8 cellular contexts compared by ENCODE assay signal in the genomic region with DNA sequence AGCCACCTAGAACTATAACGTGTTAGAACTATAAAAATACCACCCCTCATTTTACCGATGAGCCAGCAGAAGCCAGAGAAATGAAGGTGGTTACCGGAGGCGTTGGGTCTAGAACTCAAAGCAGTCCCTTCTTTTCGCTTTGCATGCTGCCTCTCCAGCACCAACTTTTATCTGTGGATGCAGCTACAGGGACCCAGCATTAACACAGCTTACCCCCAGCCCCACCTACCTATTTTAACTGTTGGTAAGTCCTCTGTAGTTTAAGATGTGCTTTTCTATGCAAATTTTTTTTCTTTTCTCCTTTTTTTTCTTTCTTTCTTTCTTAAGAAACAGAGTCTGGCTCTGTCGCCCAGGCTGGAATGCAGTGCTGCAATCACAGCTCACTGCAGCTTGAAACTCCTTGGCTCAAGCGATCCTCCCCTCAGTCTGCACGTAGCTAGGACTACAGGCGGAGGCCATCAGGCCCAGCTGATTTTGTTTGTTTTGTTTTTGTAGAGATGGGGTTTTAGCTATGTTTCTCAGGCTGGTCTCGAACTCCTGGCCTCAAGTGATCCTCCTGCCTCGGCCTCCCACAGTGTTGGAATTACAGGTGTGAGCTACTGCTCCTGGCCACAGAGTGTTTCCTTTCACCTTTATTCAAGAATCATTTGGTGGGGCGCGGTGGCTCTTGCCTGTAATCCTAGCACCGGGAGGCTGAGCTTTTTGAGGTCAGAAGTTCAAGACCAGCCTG. TPM values are rescaled to one million over a fixed set of nuclear protein-coding genes. Genes with fewer than 3 reads are reported as not detected.
DNase-seq lines count a peak whose midpoint lies in the region; TF ChIP-seq lines count a peak whose summit lies in the region.

No MANE protein-coding gene starts in this region.

- TF ChIP-seq CTCF in MCF 10A (IDR thresholded peaks at IDR 0.05; ENCODE audit: unreplicated experiment) = no peak

- H3K4me3 ChIP-seq in HAP-1 = peak overlapping the region; percentile 70

- peaks cover 14% of the 10 kb centered on the region for H3K4me1 Mint-ChIP-seq in MCF 10A (ENCODE audit: insufficient read depth, unreplicated experiment)

- peak overlapping the region; percentile 94 for H3K27ac ChIP-seq in temporal lobe (ENCODE audit: low read depth, low read length)

- no peaks in the 10 kb centered on the region for H3K27me3 Mint-ChIP-seq in MCF 10A (ENCODE audit: insufficient read depth, unreplicated experiment)

- no TSS peak for BruUV-seq in MCF 10A (replicated peaks; lab: Mats Ljungman, UMichigan)

- intact Hi-C loops in MCF 10A (cut with micrococcal nuclease) = loop anchor here (2.0 kb wide), 1 partner anchor 47 kb away; the partner anchor contains the start of gene CCNC

- no peaks in the 10 kb centered on the region for H3K27me3 ChIP-seq in HAP-1 (ENCODE audit: low read depth)

- no peaks in the 10 kb centered on the region for H3K9me3 Mint-ChIP-seq in MCF 10A (ENCODE audit: unreplicated experiment)

- no peaks in the 10 kb centered on the region for H3K36me3 ChIP-seq in HAP-1 (replicated peaks)

- DNase-seq in NCI-H82 (lab: John Stamatoyannopoulos, UW) (peak; percentile 68), NCI-H82 treated with DMSO at 0.1 percent for 48 hours (lab: John Stamatoyannopoulos, UW; ENCODE audit: unreplicated experiment) (no peak), HAP-1 (ENCODE audit: low spot score in 2 of 2) (peak; percentile 51 to 55), M059J (ENCODE audit: low read depth) (peak; percentile 22), MCF 10A (ENCODE audit: unreplicated experiment) (no peak), kidney tubule cell (ENCODE audit: low spot score) (peak; percentile 63)
- DNase-seq in stimulated activated CD4-positive, alpha-beta T cell treated with anti-CD3 and anti-CD28 coated beads, Interleukin-1b, Interleukin-23, amount 100 ng/mL, for 48 hours = no peak

- POLR2A ChIA-PET in MCF 10A (lab: Yijun Ruan, JAX) = interaction anchor here (0.8 to 3.3 kb wide), 7 partner anchors 13 to 224 kb away, joined by 3 to 38 read pairs (median 4); partner anchors contain the start of genes CCNC and PNISR

- in situ Hi-C loops in HAP-1 (cut with MboI; ENCODE audit: low sequenced_read_pairs) = no loop called here

- no peaks in the 10 kb centered on the region for H3K36me3 Mint-ChIP-seq in MCF 10A (ENCODE audit: insufficient read depth, unreplicated experiment)

- no peaks in the 10 kb centered on the region for H3K9me3 ChIP-seq in HAP-1

- peak overlapping the region; percentile 94 for H3K27ac Mint-ChIP-seq in MCF 10A (ENCODE audit: low read depth, unreplicated experiment)

- peak overlapping the region; percentile 96 for H3K4me3 Mint-ChIP-seq in MCF 10A (ENCODE audit: unreplicated experiment)

- H3K4me1 ChIP-seq in HAP-1 = no peaks in the 10 kb centered on the region

- CTCF ChIA-PET in MCF 10A (lab: Yijun Ruan, JAX) = interaction anchor here (0.5 to 3.9 kb wide), 20 partner anchors 9 to 1144 kb away, joined by 3 to 24 read pairs (median 4); no protein-coding TSS in a partner anchor

RNA-seq across cellular contexts. Expression of gene USP45, which starts 6.5 kb away (rescaled TPM):
- 4.6 and 7.7 TPM in 2 replicates for total RNA-seq in M059J (2014; rRNA removed; shearing (Covaris generic))
- total RNA-seq in MCF 10A (2022) (12.7 and 14.4 TPM in 2 replicates), temporal lobe (7.9 TPM)

RNA-seq across cellular contexts. Expression of gene CCNC, which starts 46.7 kb away (rescaled TPM):
- total RNA-seq in M059J (2014; rRNA removed; shearing (Covaris generic)) = 86.0 and 103 TPM in 2 replicates
- total RNA-seq in MCF 10A (2022) (54.0 and 76.5 TPM in 2 replicates), temporal lobe (63.4 TPM)

Comparison
In these comparisons a context has a peak if more than half of its experiments do, and no peak if none do; other contexts are left out.
1. DNase-seq: peak in NCI-H82 (single experiment), HAP-1 (2 of 2), M059J (single experiment) and kidney tubule cell (single experiment); none in NCI-H82 treated with DMSO at 0.1 percent for 48 hours (single experiment), MCF 10A (single experiment) and stimulated activated CD4-positive, alpha-beta T cell treated with anti-CD3 and anti-CD28 coated beads, Interleukin-1b, Interleukin-23, amount 100 ng/mL, for 48 hours (single experiment).